ENCODE assay signal across 11 cellular contexts in the genomic region with DNA sequence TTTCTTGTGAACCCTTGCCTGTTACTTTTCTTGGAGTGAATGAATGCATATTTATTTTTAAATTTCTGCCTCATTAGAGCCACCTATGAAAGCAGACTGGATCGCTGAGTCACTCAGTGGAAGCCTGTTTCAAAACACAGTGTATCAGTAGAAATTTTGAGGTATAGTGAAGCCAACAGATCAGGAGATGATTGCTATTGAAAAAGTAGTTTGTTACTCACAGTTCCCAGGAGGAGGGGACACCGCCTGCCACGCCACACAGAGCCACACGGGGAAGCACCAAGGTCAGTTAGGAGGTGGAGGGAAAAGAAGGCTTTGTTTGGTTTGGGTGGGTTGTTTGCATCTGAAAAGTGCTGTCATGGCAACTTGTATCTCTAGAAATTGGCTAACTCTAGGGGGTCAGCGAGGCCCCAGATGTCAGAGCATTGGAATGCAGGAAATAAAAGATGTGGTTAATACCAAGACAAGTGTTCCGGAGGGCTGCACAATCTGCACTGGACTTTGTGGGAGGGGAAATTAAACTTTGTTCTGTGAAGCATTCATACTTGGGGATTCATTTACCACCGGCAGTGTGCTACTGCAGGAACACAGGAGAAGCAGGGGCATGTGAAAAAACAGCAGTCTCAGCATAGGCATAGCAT.
DNase-seq lines count a peak whose midpoint lies in the region; ATAC-seq, FAIRE-seq and TF ChIP-seq lines count a peak whose summit lies in the region.
"Had no signal": no experiment of that assay in that cellular context is flagged by ENCODE, and none has a peak within 500 bp of the region (broad histone marks: within the 10 kb centered on the region; RNA-seq: fewer than 3 reads in every experiment).

No MANE protein-coding gene starts in this region.

- no peaks in the 10 kb centered on the region for H3K4me1 ChIP-seq in mesodermal cell (ENCODE audit: control insufficient read depth, insufficient read depth, low read length, poor library complexity, severe bottlenecking)

- no peaks in the 10 kb centered on the region for H3K9me3 ChIP-seq in mesodermal cell (ENCODE audit: control insufficient read depth, low read length)
- H3K9me3 ChIP-seq in WERI-Rb-1 (ENCODE audit: severe bottlenecking), result no peaks in the 10 kb centered on the region

- TF ChIP-seq CTCF in WERI-Rb-1 (IDR thresholded peaks at IDR 0.05; ENCODE audit: low read depth, low read length), result no peak

- no peaks in the 10 kb centered on the region for H3K36me3 ChIP-seq in mesodermal cell (ENCODE audit: control insufficient read depth, insufficient read depth, low read length)
- H3K36me3 ChIP-seq in WERI-Rb-1, result no peaks in the 10 kb centered on the region

- peak; percentile 17 for DNase-seq in COLO668 (lab: John Stamatoyannopoulos, UW; ENCODE audit: unreplicated experiment)
- DNase-seq in M059J (ENCODE audit: low read depth), result peak; percentile 98
- DNase-seq in WERI-Rb-1, result no peak
- no peak for DNase-seq in Right ventricle myocardium superior
- DNase-seq in NCI-H2081 (lab: John Stamatoyannopoulos, UW), result no peak
- no peak for DNase-seq in NCI-H1694 treated with DMSO at 0.1 percent for 48 hours (lab: John Stamatoyannopoulos, UW)
- DNase-seq: activated B cell treated with CpG ODN at 0.5 μM for 24 hours; CD4-positive, alpha-beta T cell; NCI-H2107 had no signal

- intact Hi-C loops in Right ventricle myocardium superior (cut with DNase I), result no loop called here

- H3K4me3 ChIP-seq in mesodermal cell (ENCODE audit: extremely low read depth, insufficient read depth, low read length, poor library complexity, severe bottlenecking) (no peak overlapping the region), WERI-Rb-1 (ENCODE audit: low read depth, low read length) (no peak overlapping the region)

- H3K27ac ChIP-seq in mesodermal cell (ENCODE audit: low read depth, low read length, severe bottlenecking), result peak overlapping the region; percentile 68
- H3K27ac ChIP-seq in WERI-Rb-1, result no peak overlapping the region

- FAIRE-seq in endometrium (lab: Jason Lieb, UNC), result peak; percentile 87

- H3K27me3 ChIP-seq in WERI-Rb-1 (ENCODE audit: insufficient read depth, low read depth, severe bottlenecking), result no peaks in the 10 kb centered on the region

- no peak for ATAC-seq in Right ventricle myocardium superior (ENCODE audit: poor library complexity)

- 47 to 50% methylated on average over 6 to 7 of the region's 7 CpGs for WGBS in mesodermal cell (ENCODE audit: insufficient coverage in 2 of 2), 2 experiments

Comparison
In these comparisons a context has a peak if more than half of its experiments do, and no peak if none do; other contexts are left out.
1. DNase-seq: peak in COLO668 (single experiment) and M059J (single experiment); none in WERI-Rb-1 (single experiment), Right ventricle myocardium superior (single experiment), NCI-H2081 (0 of 2) and NCI-H1694 treated with DMSO at 0.1 percent for 48 hours (single experiment).